ENCODE assay signal across 7 cellular contexts in genomic region chr2:47853067-47853777, GRCh38. TPM values are rescaled to one million over a fixed set of nuclear protein-coding genes. Genes with fewer than 3 reads are reported as not detected.
DNase-seq lines count a peak whose midpoint lies in the region; ATAC-seq, FAIRE-seq and TF ChIP-seq lines count a peak whose summit lies in the region.
"Not testable (repeated sequence)": the region's sequence is repeated elsewhere in the genome, so short reads cannot be mapped to it uniquely, and the experiment has no call there.

No MANE protein-coding gene starts in this region.

- not testable (repeated sequence) for H3K4me3 ChIP-seq in RWPE2 (ENCODE audit: severe bottlenecking); choroid plexus epithelial cell (ENCODE audit: low read depth, low read length); fibroblast of the aortic adventitia (ENCODE audit: low read depth, low read length)

- peak; percentile 6 for FAIRE-seq in H54 (lab: Jason Lieb, UNC)

- not testable (repeated sequence) for TF ChIP-seq CTCF in RWPE2 (IDR thresholded peaks at IDR 0.05; ENCODE audit: poor library complexity, severe bottlenecking); choroid plexus epithelial cell (conservative IDR thresholded peaks at IDR 0.05; ENCODE audit: low read depth, low read length); fibroblast of the aortic adventitia (IDR thresholded peaks at IDR 0.05; ENCODE audit: insufficient read depth, low read length); mesothelial cell of epicardium (IDR thresholded peaks at IDR 0.05; ENCODE audit: unreplicated experiment)

- not testable (repeated sequence) for H3K9me3 ChIP-seq in RWPE2 (ENCODE audit: severe bottlenecking)

- not testable (repeated sequence) for H3K27me3 ChIP-seq in RWPE2 (ENCODE audit: insufficient read depth, poor library complexity, severe bottlenecking)

- H3K27ac Mint-ChIP-seq in mesothelial cell of epicardium: peak overlapping the region; percentile 55

- not testable (repeated sequence) for H3K36me3 ChIP-seq in RWPE2 (ENCODE audit: low read depth)

- ATAC-seq in RWPE2 (ENCODE audit: low read depth): peak; percentile 48; the same call in 2 of the 3 replicates

- H3K4me1 ChIP-seq in RWPE2 (ENCODE audit: insufficient read depth, poor library complexity, severe bottlenecking): not testable (repeated sequence)

- peaks cover 16% of the 10 kb centered on the region for H3K4me1 Mint-ChIP-seq in mesothelial cell of epicardium

- not testable (repeated sequence) for H3K4me3 Mint-ChIP-seq in mesothelial cell of epicardium

- H3K36me3 Mint-ChIP-seq in mesothelial cell of epicardium: not testable (repeated sequence)

- H3K27me3 Mint-ChIP-seq in mesothelial cell of epicardium (ENCODE audit: low read depth): not testable (repeated sequence)

- not testable (repeated sequence) for H3K27ac ChIP-seq in RWPE2 (ENCODE audit: poor library complexity, severe bottlenecking)

- not testable (repeated sequence) for TF ChIP-seq POLR2A in H54 (IDR thresholded peaks at IDR 0.05; ENCODE audit: low read depth, low read length)

- DNase-seq in D341Med (ENCODE audit: low spot score) (peak; percentile 33), astrocyte of the hippocampus (ENCODE audit: low read depth, low spot score) (peak; percentile 30), choroid plexus epithelial cell (ENCODE audit: low read depth) (peak; percentile 55), fibroblast of the aortic adventitia (ENCODE audit: low read depth) (peak; percentile 68)
- DNase-seq in H54 (ENCODE audit: insufficient read length, low spot score); RWPE2 (ENCODE audit: low spot score); mesothelial cell of epicardium (ENCODE audit: low spot score in 2 of 2, unreplicated experiment in 2 of 2): not testable (repeated sequence)

- H3K9me3 Mint-ChIP-seq in mesothelial cell of epicardium: not testable (repeated sequence)

RNA-seq across cellular contexts. Expression of gene FBXO11, which starts 53.1 kb away (rescaled TPM):
- total RNA-seq in fibroblast of the aortic adventitia (ENCODE audit: low replicate concordance) (50.7 and 96.2 TPM in 2 replicates), mesothelial cell of epicardium (91.4 to 102 TPM (median 96.6 TPM) in 3 replicates)
